In the genomic region with DNA sequence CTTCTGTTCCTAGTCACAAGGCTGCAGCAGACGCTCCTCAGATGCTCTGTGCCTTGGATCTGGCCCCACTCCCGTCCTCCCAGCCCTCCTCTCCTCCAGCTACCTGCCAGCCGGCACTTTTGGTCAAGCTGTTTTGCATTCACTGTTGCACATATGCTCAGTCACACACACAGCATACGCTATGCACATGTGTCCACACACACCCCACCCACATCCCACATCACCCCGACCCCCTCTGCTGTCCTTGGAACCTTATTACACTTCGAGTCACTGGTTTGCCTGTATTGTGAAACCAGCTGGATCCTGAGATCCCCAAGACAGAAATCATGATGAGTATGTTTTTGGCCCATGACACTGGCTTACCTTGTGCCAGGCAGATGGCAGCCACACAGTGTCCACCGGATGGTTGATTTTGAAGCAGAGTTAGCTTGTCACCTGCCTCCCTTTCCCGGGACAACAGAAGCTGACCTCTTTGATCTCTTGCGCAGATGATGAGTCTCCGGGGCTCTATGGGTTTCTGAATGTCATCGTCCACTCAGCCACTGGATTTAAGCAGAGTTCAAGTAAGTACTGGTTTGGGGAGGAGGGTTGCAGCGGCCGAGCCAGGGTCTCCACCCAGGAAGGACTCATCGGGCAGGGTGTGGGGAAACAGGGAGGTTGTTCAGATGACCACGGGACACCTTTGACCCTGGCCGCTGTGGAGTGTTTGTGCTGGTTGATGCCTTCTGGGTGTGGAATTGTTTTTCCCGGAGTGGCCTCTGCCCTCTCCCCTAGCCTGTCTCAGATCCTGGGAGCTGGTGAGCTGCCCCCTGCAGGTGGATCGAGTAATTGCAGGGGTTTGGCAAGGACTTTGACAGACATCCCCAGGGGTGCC, we compare ENCODE assay signal across 8 cellular contexts.
DNase-seq lines count a peak whose midpoint lies in the region; ATAC-seq, FAIRE-seq and TF ChIP-seq lines count a peak whose summit lies in the region.

No MANE protein-coding gene starts in this region.

- TF ChIP-seq EP300 in A549 (IDR thresholded peaks at IDR 0.05) = no peak

- 60% methylated on average over 16 of the region's 18 CpGs for WGBS in A549 (ENCODE audit: missing lambda C conversion rate)

- peaks cover 0 to 71% (median 0%) of the 10 kb centered on the region in 3 donors for H3K36me3 ChIP-seq in Peyer's patch

- TF ChIP-seq POLR2A in A549 (IDR thresholded peaks at IDR 0.05; ENCODE audit: low read length) (no peak), GM12892 (IDR thresholded peaks at IDR 0.05; ENCODE audit: low read depth, low read length) (no peak), Peyer's patch (IDR thresholded peaks at IDR 0.05) (no peak)

- H3K4me1 ChIP-seq in A549 (0 out of 3 replicates have a peak, but pooled peaks cover 2% of the 10 kb centered on the region), Peyer's patch (no peaks in the 10 kb centered on the region)

- H3K27ac ChIP-seq in A549 (no peak overlapping the region), Peyer's patch (peak overlapping the region in 1 of 4 donors; percentile 34)

- H3K4me3 ChIP-seq in A549 (no peak overlapping the region), Peyer's patch (no peak overlapping the region)

- TF ChIP-seq CTCF in A549 (IDR thresholded peaks at IDR 0.05) (peak; percentile 47), Peyer's patch (IDR thresholded peaks at IDR 0.05) (peak in 5 of 6 experiments; percentile 67 to 78 (median 76))

- ATAC-seq in A549 (peak; percentile 84 to 90), HG03571 (IDR thresholded peaks at IDR 0.05; ENCODE audit: unreplicated experiment) (no peak), HG03135 (IDR thresholded peaks at IDR 0.05; ENCODE audit: unreplicated experiment) (no peak)

- peak; percentile 18; a peak in 2 of 5 replicates for TF ChIP-seq RAD21 in A549 (conservative IDR thresholded peaks at IDR 0.05 in 1 of 2, IDR thresholded peaks at IDR 0.05 in 1 of 2)

- CTCF ChIA-PET in A549 (lab: Yijun Ruan, JAX) = interaction anchor here (0.6 to 3.4 kb wide), 29 partner anchors 8 to 794 kb away, joined by 3 to 66 read pairs (median 4); partner anchors contain the start of gene BCR

- peak; percentile 25 to 69 for DNase-seq in A549 (ENCODE audit: low read depth in 1 of 2, low spot score in 1 of 2)
- DNase-seq in GM12892 (ENCODE audit: insufficient read length) = peak; percentile 77
- DNase-seq in Peyer's patch = peak; percentile 39 to 80 (median 79)
- peak; percentile 37 for DNase-seq in activated T-helper 9 cell treated with anti-CD3 and anti-CD28 coated beads, Interleukin-2, amount 50 U/mL, for 16 hours (ENCODE audit: low read depth)
- peak; percentile 44 for DNase-seq in glomerular visceral epithelial cell (ENCODE audit: extremely low spot score)
- DNase-seq in retina = peak; percentile 76

- H3K9me3 ChIP-seq in A549 = no peaks in the 10 kb centered on the region
- H3K9me3 ChIP-seq in Peyer's patch = no peaks in the 10 kb centered on the region

- POLR2A ChIA-PET in A549 (lab: Yijun Ruan, JAX) = no interaction called here

- H3K4me2 ChIP-seq in A549 = no peak overlapping the region

- H3K27me3 ChIP-seq in Peyer's patch = no peaks in the 10 kb centered on the region

- no peak for FAIRE-seq in A549 (lab: Jason Lieb, UNC)
- peak; percentile 82 for FAIRE-seq in GM12892 (lab: Jason Lieb, UNC)

TF ChIP-seq in A549, 52 proteins besides CTCF, POLR2A, EP300 and RAD21:
- TF ChIP-seq, protein P1, sequence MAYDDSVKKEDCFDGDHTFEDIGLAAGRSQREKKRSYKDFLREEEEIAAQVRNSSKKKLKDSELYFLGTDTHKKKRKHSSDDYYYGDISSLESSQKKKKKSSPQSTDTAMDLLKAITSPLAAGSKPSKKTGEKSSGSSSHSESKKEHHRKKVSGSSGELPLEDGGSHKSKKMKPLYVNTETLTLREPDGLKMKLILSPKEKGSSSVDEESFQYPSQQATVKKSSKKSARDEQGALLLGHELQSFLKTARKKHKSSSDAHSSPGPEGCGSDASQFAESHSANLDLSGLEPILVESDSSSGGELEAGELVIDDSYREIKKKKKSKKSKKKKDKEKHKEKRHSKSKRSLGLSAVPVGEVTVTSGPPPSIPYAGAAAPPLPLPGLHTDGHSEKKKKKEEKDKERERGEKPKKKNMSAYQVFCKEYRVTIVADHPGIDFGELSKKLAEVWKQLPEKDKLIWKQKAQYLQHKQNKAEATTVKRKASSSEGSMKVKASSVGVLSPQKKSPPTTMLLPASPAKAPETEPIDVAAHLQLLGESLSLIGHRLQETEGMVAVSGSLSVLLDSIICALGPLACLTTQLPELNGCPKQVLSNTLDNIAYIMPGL (CRISPR knock-in tag; IDR thresholded peaks at IDR 0.05; ENCODE audit: borderline replicate concordance) = no peak
- no peak for TF ChIP-seq ZC3H11A (IDR thresholded peaks at IDR 0.05)
- peak; percentile 23; the same call in 1 of the 3 replicates for TF ChIP-seq SMC3 (IDR thresholded peaks at IDR 0.05)
- TF ChIP-seq CEBPB (IDR thresholded peaks at IDR 0.05) = no peak
- no peak for TF ChIP-seq FOSB (CRISPR knock-in tag; IDR thresholded peaks at IDR 0.05)
- no peak for TF ChIP-seq PBX3 (IDR thresholded peaks at IDR 0.05)
- TF ChIP-seq HDAC2 (IDR thresholded peaks at IDR 0.05) = no peak
- TF ChIP-seq, protein P2, sequence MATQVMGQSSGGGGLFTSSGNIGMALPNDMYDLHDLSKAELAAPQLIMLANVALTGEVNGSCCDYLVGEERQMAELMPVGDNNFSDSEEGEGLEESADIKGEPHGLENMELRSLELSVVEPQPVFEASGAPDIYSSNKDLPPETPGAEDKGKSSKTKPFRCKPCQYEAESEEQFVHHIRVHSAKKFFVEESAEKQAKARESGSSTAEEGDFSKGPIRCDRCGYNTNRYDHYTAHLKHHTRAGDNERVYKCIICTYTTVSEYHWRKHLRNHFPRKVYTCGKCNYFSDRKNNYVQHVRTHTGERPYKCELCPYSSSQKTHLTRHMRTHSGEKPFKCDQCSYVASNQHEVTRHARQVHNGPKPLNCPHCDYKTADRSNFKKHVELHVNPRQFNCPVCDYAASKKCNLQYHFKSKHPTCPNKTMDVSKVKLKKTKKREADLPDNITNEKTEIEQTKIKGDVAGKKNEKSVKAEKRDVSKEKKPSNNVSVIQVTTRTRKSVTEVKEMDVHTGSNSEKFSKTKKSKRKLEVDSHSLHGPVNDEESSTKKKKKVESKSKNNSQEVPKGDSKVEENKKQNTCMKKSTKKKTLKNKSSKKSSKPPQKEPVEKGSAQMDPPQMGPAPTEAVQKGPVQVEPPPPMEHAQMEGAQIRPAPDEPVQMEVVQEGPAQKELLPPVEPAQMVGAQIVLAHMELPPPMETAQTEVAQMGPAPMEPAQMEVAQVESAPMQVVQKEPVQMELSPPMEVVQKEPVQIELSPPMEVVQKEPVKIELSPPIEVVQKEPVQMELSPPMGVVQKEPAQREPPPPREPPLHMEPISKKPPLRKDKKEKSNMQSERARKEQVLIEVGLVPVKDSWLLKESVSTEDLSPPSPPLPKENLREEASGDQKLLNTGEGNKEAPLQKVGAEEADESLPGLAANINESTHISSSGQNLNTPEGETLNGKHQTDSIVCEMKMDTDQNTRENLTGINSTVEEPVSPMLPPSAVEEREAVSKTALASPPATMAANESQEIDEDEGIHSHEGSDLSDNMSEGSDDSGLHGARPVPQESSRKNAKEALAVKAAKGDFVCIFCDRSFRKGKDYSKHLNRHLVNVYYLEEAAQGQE (IDR thresholded peaks at IDR 0.05) = no peak

Comparison
In these comparisons a context has a peak if more than half of its experiments do, and no peak if none do; other contexts are left out.
1. ATAC-seq: peak in A549 (2 of 2); none in HG03571 (single experiment) and HG03135 (single experiment).
2. Peak in every context shown above with its lines, with median percentiles within 50 percentile points of each other: DNase-seq.